Comparison of ENCODE assay signal across 1 cellular context in genomic region chr18:48475635-48476549, GRCh38.
TF ChIP-seq lines count a peak whose summit lies in the region.

No MANE protein-coding gene starts in this region.

TF ChIP-seq in K562, 482 proteins besides CTCF, POLR2A, EP300 and RAD21 (continued from another document):
- TF ChIP-seq ZNF639 (CRISPR knock-in tag; conservative IDR thresholded peaks at IDR 0.05 in 1 of 2, IDR thresholded peaks at IDR 0.05 in 1 of 2) (no peak), ZBTB33 (CRISPR knock-in tag; IDR thresholded peaks at IDR 0.05) (no peak), MTF1 (CRISPR knock-in tag; IDR thresholded peaks at IDR 0.05; ENCODE audit: borderline replicate concordance) (no peak), PYGO2 (tag; IDR thresholded peaks at IDR 0.05) (no peak), SMARCE1 (IDR thresholded peaks at IDR 0.05) (no peak), NONO (IDR thresholded peaks at IDR 0.05; ENCODE audit: low read depth in 2 of 2, low read length in 1 of 2) (no peak), AFF4 (CRISPR knock-in tag; IDR thresholded peaks at IDR 0.05) (no peak), TSC22D4 (tag; IDR thresholded peaks at IDR 0.05) (no peak), ZEB2 (IDR thresholded peaks at IDR 0.05) (no peak), SMC3 (conservative IDR thresholded peaks at IDR 0.05; ENCODE audit: insufficient read depth, low read depth, low read length) (peak; percentile 72), GTF2B (IDR thresholded peaks at IDR 0.05; ENCODE audit: extremely low read depth, insufficient read length) (no peak), STAG1 (CRISPR knock-in tag; IDR thresholded peaks at IDR 0.05; ENCODE audit: borderline replicate concordance) (peak; percentile 60; the same call in 1 of the 2 replicates), CREB5 (CRISPR knock-in tag; IDR thresholded peaks at IDR 0.05) (no peak), DEAF1 (CRISPR knock-in tag; IDR thresholded peaks at IDR 0.05) (peak; percentile 75), ZNF444 (CRISPR knock-in tag; IDR thresholded peaks at IDR 0.05) (no peak), ZNF124 (CRISPR knock-in tag; IDR thresholded peaks at IDR 0.05) (no peak), GABPA (tag; conservative IDR thresholded peaks at IDR 0.05; ENCODE audit: low read depth) (no peak), CBX5 (IDR thresholded peaks at IDR 0.05; ENCODE audit: borderline replicate concordance, low read depth) (no peak), FOXP1 (CRISPR knock-in tag; IDR thresholded peaks at IDR 0.05) (no peak), TAF15 (IDR thresholded peaks at IDR 0.05; ENCODE audit: low read depth, low read length) (no peak), PHF20 (IDR thresholded peaks at IDR 0.05; ENCODE audit: partially characterized antibody) (no peak), HCFC1 (IDR thresholded peaks at IDR 0.05; ENCODE audit: low read depth, low read length) (no peak), ZNF232 (CRISPR knock-in tag; IDR thresholded peaks at IDR 0.05) (no peak), IRF9 (tag; IDR thresholded peaks at IDR 0.05) (no peak), RCOR1 (IDR thresholded peaks at IDR 0.05; ENCODE audit: borderline replicate concordance in 1 of 2, low read depth in 2 of 2, low read length in 2 of 2) (0 out of 4 replicates have a peak, but pooled peaks of 1 of the 2 experiments have one; percentile 8), MTA3 (IDR thresholded peaks at IDR 0.05; ENCODE audit: borderline replicate concordance) (no peak), ZNF133 (CRISPR knock-in tag; IDR thresholded peaks at IDR 0.05) (no peak), FOXA3 (CRISPR knock-in tag; conservative IDR thresholded peaks at IDR 0.05 in 1 of 2, IDR thresholded peaks at IDR 0.05 in 1 of 2) (no peak), TAF9B (IDR thresholded peaks at IDR 0.05; ENCODE audit: partially characterized antibody) (no peak), EZH2 (IDR thresholded peaks at IDR 0.05; ENCODE audit: borderline replicate concordance, low read depth, low read length) (no peak)
